In the genomic region with DNA sequence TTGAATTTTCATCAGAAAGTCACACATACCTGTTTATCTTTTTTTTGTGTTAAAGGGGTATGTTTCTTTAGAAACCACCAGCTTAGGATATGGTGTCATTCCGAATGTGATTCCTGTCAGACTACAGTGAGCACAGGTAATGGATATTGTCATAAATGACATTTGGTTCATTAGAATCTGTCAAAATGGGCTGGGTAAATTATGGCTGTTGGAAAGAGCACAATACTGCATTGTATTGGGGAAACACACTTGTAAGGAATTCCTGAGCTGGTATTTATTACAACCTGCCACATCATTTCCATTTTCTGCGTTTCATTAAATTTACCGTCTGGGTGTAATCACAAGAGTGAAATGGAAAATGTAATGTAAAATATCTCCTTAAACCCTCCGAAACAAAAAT, we compare ENCODE assay signal across 16 cellular contexts.
"Had no signal": no experiment of that assay in that cellular context is flagged by ENCODE, and none has a peak within 500 bp of the region (broad histone marks: within the 10 kb centered on the region; RNA-seq: fewer than 3 reads in every experiment).

No MANE protein-coding gene starts in this region.

- H3K27me3 ChIP-seq: tibial artery had no signal

- ATAC-seq: activated CD8-positive, alpha-beta T cell treated with anti-CD3 and anti-CD28 coated beads, Interleukin-2, amount 10 ng/mL, durations not matched to agents 7 days and 5 days; activated T-cell treated with anti-CD3 and anti-CD28 coated beads, Interleukin-2, amount 50 U/mL, for 72 hours; effector memory CD8-positive, alpha-beta T cell; natural killer cell had no signal

- H3K4me3 Mint-ChIP-seq: activated CD4-positive, alpha-beta T cell treated with anti-CD3 and anti-CD28 coated beads, Interleukin-2, amount 10 ng/mL, durations not matched to agents 24 days and 14 days; activated CD8-positive, alpha-beta T cell treated with anti-CD3 and anti-CD28 coated beads, Interleukin-2, amount 10 ng/mL, durations not matched to agents 7 days and 5 days; activated naive CD8-positive, alpha-beta T cell treated with anti-CD3 and anti-CD28 coated beads for 36 hours; activated T-cell treated with anti-CD3 and anti-CD28 coated beads, Interleukin-2, amount 50 U/mL, for 72 hours; dendritic cell treated with granulocyte-macrophage colony-stimulating factor and Interleukin-4, amounts not matched to agents 40 ng/mL and 50 ng/mL, for 4 days; effector memory CD8-positive, alpha-beta T cell; natural killer cell had no signal

- H3K27me3 Mint-ChIP-seq: activated CD4-positive, alpha-beta T cell treated with anti-CD3 and anti-CD28 coated beads, Interleukin-2, amount 10 ng/mL, durations not matched to agents 24 days and 14 days; dendritic cell treated with granulocyte-macrophage colony-stimulating factor and Interleukin-4, amounts not matched to agents 40 ng/mL and 50 ng/mL, for 4 days; effector memory CD8-positive, alpha-beta T cell had no signal

- H3K9me3 Mint-ChIP-seq: activated CD4-positive, alpha-beta T cell treated with anti-CD3 and anti-CD28 coated beads, Interleukin-2, amount 10 ng/mL, durations not matched to agents 24 days and 14 days; activated naive CD8-positive, alpha-beta T cell treated with anti-CD3 and anti-CD28 coated beads for 36 hours; activated T-cell treated with anti-CD3 and anti-CD28 coated beads, Interleukin-2, amount 50 U/mL, for 72 hours; dendritic cell treated with granulocyte-macrophage colony-stimulating factor and Interleukin-4, amounts not matched to agents 40 ng/mL and 50 ng/mL, for 4 days had no signal

- H3K36me3 Mint-ChIP-seq: activated naive CD8-positive, alpha-beta T cell treated with anti-CD3 and anti-CD28 coated beads for 36 hours; natural killer cell had no signal

- H3K27ac ChIP-seq: skin epidermis, tibial artery had no signal

- H3K36me3 ChIP-seq: tibial artery had no signal

- DNase-seq: activated CD4-positive, alpha-beta T cell treated with anti-CD3 and anti-CD28 coated beads, Interleukin-2, amount 10 ng/mL, durations not matched to agents 24 days and 14 days; activated CD4-positive, CD25-positive, alpha-beta regulatory T cell; activated CD8-positive, alpha-beta memory T cell treated with anti-CD3 and anti-CD28 coated beads, Interleukin-2, amount 50 U/mL, for 48 hours; activated CD8-positive, alpha-beta T cell treated with anti-CD3 and anti-CD28 coated beads, Interleukin-2, amount 10 ng/mL, durations not matched to agents 7 days and 5 days; activated naive CD8-positive, alpha-beta T cell treated with anti-CD3 and anti-CD28 coated beads for 36 hours; activated T-cell treated with anti-CD3 and anti-CD28 coated beads, Interleukin-2, amount 50 U/mL, for 72 hours; effector memory CD8-positive, alpha-beta T cell; natural killer cell; posterior cingulate gyrus; retina; stimulated activated CD4-positive, alpha-beta T cell treated with anti-CD3 and anti-CD28 coated beads, Interleukin-4, amount 100 ng/mL, for 24 hours; stimulated activated naive CD4-positive, alpha-beta T cell; tibial artery had no signal

- H3K4me1 ChIP-seq: tibial artery had no signal

- H3K27ac Mint-ChIP-seq: activated CD4-positive, alpha-beta T cell treated with anti-CD3 and anti-CD28 coated beads, Interleukin-2, amount 10 ng/mL, durations not matched to agents 24 days and 14 days; activated CD8-positive, alpha-beta T cell treated with anti-CD3 and anti-CD28 coated beads, Interleukin-2, amount 10 ng/mL, durations not matched to agents 7 days and 5 days; activated naive CD8-positive, alpha-beta T cell treated with anti-CD3 and anti-CD28 coated beads for 36 hours; activated T-cell treated with anti-CD3 and anti-CD28 coated beads, Interleukin-2, amount 50 U/mL, for 72 hours; dendritic cell treated with granulocyte-macrophage colony-stimulating factor and Interleukin-4, amounts not matched to agents 40 ng/mL and 50 ng/mL, for 4 days; effector memory CD8-positive, alpha-beta T cell; natural killer cell had no signal

- H3K4me3 ChIP-seq: lung, skin epidermis, tibial artery had no signal

- H3K4me1 Mint-ChIP-seq: activated CD4-positive, alpha-beta T cell treated with anti-CD3 and anti-CD28 coated beads, Interleukin-2, amount 10 ng/mL, durations not matched to agents 24 days and 14 days; activated naive CD8-positive, alpha-beta T cell treated with anti-CD3 and anti-CD28 coated beads for 36 hours; natural killer cell had no signal

- H3K9me3 ChIP-seq: tibial artery had no signal
